In genomic region chr6:148415511-148416286, GRCh38 we compare ENCODE assay signal across 29 cellular contexts.
A peak's percentile ranks its signal among the peaks of the same experiment; 100 is the strongest.
DNase-seq lines count a peak whose midpoint lies in the region; ATAC-seq, FAIRE-seq and TF ChIP-seq lines count a peak whose summit lies in the region.
"Had no signal": no experiment of that assay in that cellular context is flagged by ENCODE, and none has a peak within 500 bp of the region (broad histone marks: within the 10 kb centered on the region; RNA-seq: fewer than 3 reads in every experiment).

No MANE protein-coding gene starts in this region.

- peak overlapping the region; percentile 37 for H3K4me2 ChIP-seq in GM23248 (ENCODE audit: unreplicated experiment)

- H3K4me1 ChIP-seq in Caco-2 (peaks cover 53% of the 10 kb centered on the region), GM23248 (ENCODE audit: insufficient read depth) (peaks cover 28% of the 10 kb centered on the region)
- H3K4me1 ChIP-seq: prostate gland, uterus had no signal

- FAIRE-seq in HTR-8/SVneo (lab: Jason Lieb, UNC) = no peak
- FAIRE-seq: colon, GM12891, H1 had no signal

- no peaks in the 10 kb centered on the region; the same call in 1 of the 2 replicates for H3K36me3 ChIP-seq in Caco-2 (ENCODE audit: control insufficient read depth, insufficient read depth, low read length)
- no peaks in the 10 kb centered on the region for H3K36me3 ChIP-seq in GM23248 (ENCODE audit: low read depth)
- H3K36me3 ChIP-seq: neutrophil, prostate gland, sigmoid colon, suprapubic skin, uterus had no signal

- H4K20me1 ChIP-seq in GM23248 (ENCODE audit: insufficient read depth) = no peaks in the 10 kb centered on the region

- POLR2A ChIA-PET in Caco-2 (lab: Charles Lee) = interaction anchor here (0.7 kb wide), 1 partner anchor 150 kb away, joined by 4 read pairs; no protein-coding TSS in a partner anchor

- 95 to 99% methylated on average over 4 of the region's 4 CpGs for WGBS in GM23248 (ENCODE audit: low coverage in 1 of 2, low lambda C conversion rate in 2 of 2, missing lambda C conversion rate in 2 of 2), 2 experiments

- peaks cover 33% of the 10 kb centered on the region for H3K4me1 Mint-ChIP-seq in Caco-2 (ENCODE audit: low read depth, unreplicated experiment)
- H3K4me1 Mint-ChIP-seq in brain = peaks cover 41% of the 10 kb centered on the region
- H3K4me1 Mint-ChIP-seq: activated CD8-positive, alpha-beta memory T cell treated with anti-CD3 and anti-CD28 coated beads, Interleukin-2, amount 10 ng/mL, durations not matched to agents 7 days and 5 days; stimulated activated naive B cell treated with anti-CD40 and anti-IgM and Interleukin-4, amounts not matched to agents 10 μg/mL and 1 μg/mL and 100 μg/mL, for 72 hours had no signal

- TSS peak; percentile 87 for BruUV-seq in Caco-2 (replicated peaks; lab: Mats Ljungman, UMichigan)

- no peaks in the 10 kb centered on the region for H3K27me3 ChIP-seq in Caco-2 (replicated peaks; ENCODE audit: control insufficient read depth, insufficient read depth, low read length)
- H3K27me3 ChIP-seq in GM23248 (replicated peaks; ENCODE audit: insufficient read depth) = no peaks in the 10 kb centered on the region
- H3K27me3 ChIP-seq: body of pancreas, neutrophil, sigmoid colon, suprapubic skin, uterus had no signal

- peaks cover 15% of the 10 kb centered on the region for H3F3A ChIP-seq in GM23248 (ENCODE audit: insufficient read depth)

- H3K9me2 ChIP-seq in GM23248 (ENCODE audit: insufficient read depth) = no peaks in the 10 kb centered on the region

- DNase-seq in Caco-2 = peak; percentile 73 to 88
- DNase-seq in GM23248 = no peak
- DNase-seq in left colon = no peak
- no peak for DNase-seq in cerebellar nuclear complex (lab: John Stamatoyannopoulos, UW)
- no peak for DNase-seq in HTR-8/SVneo (ENCODE audit: insufficient read length, low spot score)
- DNase-seq: activated CD4-positive, CD25-positive, alpha-beta regulatory T cell; activated CD8-positive, alpha-beta memory T cell treated with anti-CD3 and anti-CD28 coated beads, Interleukin-2, amount 10 ng/mL, durations not matched to agents 7 days and 5 days; activated naive CD4-positive, alpha-beta T cell; activated T-cell treated with anti-CD3 and anti-CD28 coated beads, Interleukin-2, amount 50 U/mL, for 72 hours; body of pancreas; effector CD4-positive, alpha-beta T cell; erythroblast; mesendoderm; NCI-H1105; NCI-H2029; NCI-H2227 treated with DMSO at 0.1 percent for 48 hours; sigmoid colon; stimulated activated naive B cell treated with anti-CD40 and anti-IgM and Interleukin-4, amounts not matched to agents 10 μg/mL and 1 μg/mL and 100 μg/mL, for 72 hours; T-helper 9 cell; uterus had no signal

- H3K36me3 Mint-ChIP-seq in Caco-2 (ENCODE audit: insufficient read depth, unreplicated experiment) = peaks cover 27% of the 10 kb centered on the region
- no peaks in the 10 kb centered on the region for H3K36me3 Mint-ChIP-seq in brain
- H3K36me3 Mint-ChIP-seq: activated CD8-positive, alpha-beta memory T cell treated with anti-CD3 and anti-CD28 coated beads, Interleukin-2, amount 10 ng/mL, durations not matched to agents 7 days and 5 days; stimulated activated naive B cell treated with anti-CD40 and anti-IgM and Interleukin-4, amounts not matched to agents 10 μg/mL and 1 μg/mL and 100 μg/mL, for 72 hours had no signal

- H3K4me3 ChIP-seq in Caco-2 (ENCODE audit: low read depth, low read length) = no peak overlapping the region
- H3K4me3 ChIP-seq in GM23248 = no peak overlapping the region
- H3K4me3 ChIP-seq: body of pancreas, prostate gland, sigmoid colon, suprapubic skin, uterus had no signal

- H3K4me3 Mint-ChIP-seq in Caco-2 (ENCODE audit: unreplicated experiment) (peak overlapping the region; percentile 38), brain (no peak overlapping the region)
- H3K4me3 Mint-ChIP-seq: activated CD8-positive, alpha-beta memory T cell treated with anti-CD3 and anti-CD28 coated beads, Interleukin-2, amount 10 ng/mL, durations not matched to agents 7 days and 5 days; activated T-cell treated with anti-CD3 and anti-CD28 coated beads, Interleukin-2, amount 50 U/mL, for 72 hours; stimulated activated naive B cell treated with anti-CD40 and anti-IgM and Interleukin-4, amounts not matched to agents 10 μg/mL and 1 μg/mL and 100 μg/mL, for 72 hours had no signal

- CTCF ChIA-PET in Caco-2 (lab: Charles Lee) = no interaction called here

- H3K9me3 Mint-ChIP-seq in Caco-2 (ENCODE audit: unreplicated experiment) (peaks cover 10% of the 10 kb centered on the region), brain (peaks cover 0 to 3% (median 0%) of the 10 kb centered on the region in 5 experiments)
- H3K9me3 Mint-ChIP-seq: activated T-cell treated with anti-CD3 and anti-CD28 coated beads, Interleukin-2, amount 50 U/mL, for 72 hours; stimulated activated naive B cell treated with anti-CD40 and anti-IgM and Interleukin-4, amounts not matched to agents 10 μg/mL and 1 μg/mL and 100 μg/mL, for 72 hours had no signal

- intact Hi-C loops in Caco-2 (cut with micrococcal nuclease; ENCODE audit: unreplicated experiment) (loop anchor here (1.0 to 5.0 kb wide), 6 partner anchors 12 to 225 kb away; partner anchors contain the start of gene SASH1), left colon (cut with DNase I, micrococcal nuclease) (no loop called here)

- no peak overlapping the region for H2AFZ ChIP-seq in GM23248

- no peak overlapping the region for H3K9ac ChIP-seq in GM23248

- peak overlapping the region; percentile 17; the same call in 1 of the 2 replicates for H3K27ac ChIP-seq in GM23248
- H3K27ac ChIP-seq: body of pancreas, neutrophil, prostate gland, sigmoid colon, suprapubic skin had no signal

- no peak for TF ChIP-seq CTCF in Caco-2 (IDR thresholded peaks at IDR 0.05; ENCODE audit: insufficient read depth in 1 of 2, low read depth in 1 of 2, low read length in 1 of 2, severe bottlenecking in 1 of 2, unreplicated experiment in 1 of 2)
- TF ChIP-seq CTCF in brain (conservative IDR thresholded peaks at IDR 0.05) = no peak

- H3K27me3 Mint-ChIP-seq in Caco-2 (ENCODE audit: insufficient read depth, unreplicated experiment) (no peaks in the 10 kb centered on the region), brain (peaks cover 7% of the 10 kb centered on the region)

- in situ Hi-C loops in GM23248 (cut with MboI) = no loop called here

- peaks cover 98% of the 10 kb centered on the region for H3K79me2 ChIP-seq in GM23248 (ENCODE audit: insufficient read depth)

- H3K27ac Mint-ChIP-seq in Caco-2 (ENCODE audit: unreplicated experiment) = peak overlapping the region; percentile 95
- peak overlapping the region in 3 of 5 experiments; percentile 19 to 64 (median 53) for H3K27ac Mint-ChIP-seq in brain
- H3K27ac Mint-ChIP-seq: activated CD8-positive, alpha-beta memory T cell treated with anti-CD3 and anti-CD28 coated beads, Interleukin-2, amount 10 ng/mL, durations not matched to agents 7 days and 5 days; activated T-cell treated with anti-CD3 and anti-CD28 coated beads, Interleukin-2, amount 50 U/mL, for 72 hours; stimulated activated naive B cell treated with anti-CD40 and anti-IgM and Interleukin-4, amounts not matched to agents 10 μg/mL and 1 μg/mL and 100 μg/mL, for 72 hours had no signal

- ATAC-seq in left colon (peak; percentile 29), GM18858 (IDR thresholded peaks at IDR 0.05; ENCODE audit: unreplicated experiment) (no peak)
- ATAC-seq: activated CD8-positive, alpha-beta memory T cell treated with anti-CD3 and anti-CD28 coated beads, Interleukin-2, amount 10 ng/mL, durations not matched to agents 7 days and 5 days; activated T-cell treated with anti-CD3 and anti-CD28 coated beads, Interleukin-2, amount 50 U/mL, for 72 hours; body of pancreas; Panc1; stimulated activated naive B cell treated with anti-CD40 and anti-IgM and Interleukin-4, amounts not matched to agents 10 μg/mL and 1 μg/mL and 100 μg/mL, for 72 hours had no signal

- H3K9me3 ChIP-seq in Caco-2 (no peaks in the 10 kb centered on the region), GM23248 (ENCODE audit: low read depth) (no peaks in the 10 kb centered on the region)
- H3K9me3 ChIP-seq: body of pancreas, neutrophil, prostate gland, sigmoid colon, suprapubic skin, uterus had no signal

Comparison
In these comparisons a context has a peak if more than half of its experiments do, and no peak if none do; other contexts are left out.
1. DNase-seq: peak in Caco-2 (2 of 2); none in GM23248 (single experiment), left colon (0 of 2), cerebellar nuclear complex (0 of 2) and HTR-8/SVneo (single experiment).